Comparison of ENCODE assay signal across 8 cellular contexts in genomic region chr5:58615931-58616330, GRCh38. TPM values are rescaled to one million over a fixed set of nuclear protein-coding genes. Genes with fewer than 3 reads are reported as not detected.
"Had no signal": no experiment of that assay in that cellular context is flagged by ENCODE, and none has a peak within 500 bp of the region (broad histone marks: within the 10 kb centered on the region; RNA-seq: fewer than 3 reads in every experiment).

No MANE protein-coding gene starts in this region.

- H3K4me3 ChIP-seq: GM23338 had no signal

- FAIRE-seq: H1, H54, HTR-8/SVneo had no signal

- H2AFZ ChIP-seq: GM23338 had no signal

- DNase-seq: H9, HCEC 1CT, IMR-90 had no signal

- H3K4me2 ChIP-seq: GM23338 had no signal

RNA-seq across cellular contexts. Expression of gene RAB3C, which starts 33.1 kb away (rescaled TPM):
- total RNA-seq: HT-29, IMR-90 had no signal
- polyA plus RNA-seq: IMR-90 had no signal
